Comparison of ENCODE assay signal across 8 cellular contexts in genomic region chr16:3879887-3880564, GRCh38. TPM values are rescaled to one million over a fixed set of nuclear protein-coding genes. Genes with fewer than 3 reads are reported as not detected.
DNase-seq lines count a peak whose midpoint lies in the region; ATAC-seq and TF ChIP-seq lines count a peak whose summit lies in the region.

No MANE protein-coding gene starts in this region.

- H3K36me3 Mint-ChIP-seq in glutamatergic neuron (ENCODE audit: unreplicated experiment) (peaks cover 5% of the 10 kb centered on the region), osteocyte (ENCODE audit: unreplicated experiment) (peaks cover 7% of the 10 kb centered on the region)

- H3K27ac ChIP-seq in ACC112 (ENCODE audit: low read depth, low read length) (no peak overlapping the region), upper lobe of right lung (peak overlapping the region; percentile 24)

- H3K4me1 Mint-ChIP-seq in glutamatergic neuron (ENCODE audit: low read depth, unreplicated experiment) (peaks cover 39% of the 10 kb centered on the region), osteocyte (ENCODE audit: unreplicated experiment) (peaks cover 48% of the 10 kb centered on the region)

- ATAC-seq in GM18858 (IDR thresholded peaks at IDR 0.05; ENCODE audit: unreplicated experiment): peak; percentile 23
- peak; percentile 50 for ATAC-seq in HG03135 (IDR thresholded peaks at IDR 0.05; ENCODE audit: unreplicated experiment)
- ATAC-seq in upper lobe of right lung: peak; percentile 83

- H2AFZ ChIP-seq in ACC112 (ENCODE audit: low read length, unreplicated experiment): peak overlapping the region; percentile 71

- H3K36me3 ChIP-seq in ACC112 (ENCODE audit: insufficient read depth, low read length) (peaks cover 3% of the 10 kb centered on the region; the same call in 1 of the 2 replicates), upper lobe of right lung (no peaks in the 10 kb centered on the region)

- no peaks in the 10 kb centered on the region for H3K9me3 ChIP-seq in upper lobe of right lung

- peaks cover 13% of the 10 kb centered on the region for H3K27me3 Mint-ChIP-seq in glutamatergic neuron (ENCODE audit: unreplicated experiment)
- no peaks in the 10 kb centered on the region for H3K27me3 Mint-ChIP-seq in osteocyte (ENCODE audit: unreplicated experiment)

- H3K27me3 ChIP-seq in ACC112 (ENCODE audit: insufficient read depth, low read length) (no peaks in the 10 kb centered on the region), upper lobe of right lung (no peaks in the 10 kb centered on the region)

- H3K4me3 Mint-ChIP-seq in glutamatergic neuron (ENCODE audit: unreplicated experiment) (no peak overlapping the region), osteocyte (ENCODE audit: unreplicated experiment) (peak overlapping the region; percentile 88)

- intact Hi-C loops in upper lobe of right lung (cut with DNase I): no loop called here

- DNase-seq in RPMI8226 (peak; percentile 83), glutamatergic neuron (peak; percentile 82), osteocyte (ENCODE audit: extremely low spot score, unreplicated experiment) (peak; percentile 90), upper lobe of right lung (peak; percentile 90)
- DNase-seq in activated naive CD4-positive, alpha-beta T cell (lab: John Stamatoyannopoulos, UW): peak; percentile 22 to 71 (median 43)

- TF ChIP-seq CTCF in glutamatergic neuron (IDR thresholded peaks at IDR 0.05; ENCODE audit: partially characterized antibody, unreplicated experiment): no peak
- TF ChIP-seq CTCF in osteocyte (IDR thresholded peaks at IDR 0.05): peak; percentile 33
- TF ChIP-seq CTCF in upper lobe of right lung (IDR thresholded peaks at IDR 0.05): no peak

- no peak overlapping the region for H3K27ac Mint-ChIP-seq in glutamatergic neuron (ENCODE audit: unreplicated experiment)
- H3K27ac Mint-ChIP-seq in osteocyte (ENCODE audit: unreplicated experiment): no peak overlapping the region

- H3K9me3 Mint-ChIP-seq in glutamatergic neuron (ENCODE audit: unreplicated experiment) (peaks cover 9% of the 10 kb centered on the region), osteocyte (ENCODE audit: unreplicated experiment) (no peaks in the 10 kb centered on the region)

- H3K79me2 ChIP-seq in ACC112 (ENCODE audit: control insufficient read depth, insufficient read depth, low read length, unreplicated experiment): peaks cover 48% of the 10 kb centered on the region

- H3K4me1 ChIP-seq in ACC112 (ENCODE audit: control insufficient read depth, insufficient read depth, low read length, unreplicated experiment) (peaks cover 21% of the 10 kb centered on the region), upper lobe of right lung (peaks cover 42% of the 10 kb centered on the region)

- H3K4me3 ChIP-seq in ACC112 (ENCODE audit: low read depth, low read length): peak overlapping the region; percentile 87
- H3K4me3 ChIP-seq in upper lobe of right lung: peak overlapping the region; percentile 82

RNA-seq across cellular contexts. Expression of gene CREBBP, which starts 0.5 kb away (rescaled TPM):
- total RNA-seq in glutamatergic neuron (ENCODE audit: unreplicated experiment) (96.9 TPM), osteocyte (107 and 109 TPM in 2 replicates), upper lobe of right lung (72.8 TPM)

Comparison
In these comparisons a context has a peak if more than half of its experiments do, and no peak if none do; other contexts are left out.
1. ATAC-seq: peak in every context shown above with its lines; median percentile 83 in upper lobe of right lung; 50 in HG03135; 23 in GM18858.